1 cellular context compared by ENCODE assay signal in the genomic region with DNA sequence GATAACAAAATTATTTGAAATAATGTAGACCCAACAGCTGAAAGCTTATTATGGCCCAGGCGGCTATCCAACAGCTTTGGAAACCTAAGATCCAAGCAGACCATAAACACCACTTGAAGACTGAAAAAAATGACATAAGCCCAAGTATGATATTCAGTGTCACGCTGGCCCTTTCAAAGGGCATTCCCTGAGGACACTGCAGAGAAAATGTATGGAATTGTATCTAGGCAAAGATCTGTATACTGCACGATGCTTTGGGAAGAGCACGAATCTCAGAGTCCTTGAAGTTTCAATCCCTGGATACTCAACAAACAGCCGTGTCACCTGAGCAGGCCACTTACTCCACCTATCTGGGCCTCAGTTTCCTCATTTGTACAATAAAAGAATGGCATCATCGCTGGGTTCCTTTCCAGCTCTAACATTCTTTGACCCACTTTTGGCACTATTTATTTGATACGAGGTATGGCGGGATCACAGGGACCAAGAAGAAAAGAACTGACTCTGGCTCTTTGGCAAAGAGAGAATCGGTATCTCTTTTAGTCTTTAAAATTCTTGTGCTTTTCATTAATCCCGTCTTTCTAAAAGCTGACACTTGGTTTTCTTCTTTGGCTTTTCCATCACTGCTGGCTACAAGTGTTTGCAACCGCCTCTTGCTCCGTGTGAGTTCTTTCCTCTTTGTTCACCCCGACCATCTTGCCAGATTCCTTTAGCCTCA.
A peak's percentile ranks its signal among the peaks of the same experiment; 100 is the strongest.
TF ChIP-seq lines count a peak whose summit lies in the region.

No MANE protein-coding gene starts in this region.

TF ChIP-seq in GM12878, 131 proteins besides CTCF, POLR2A, EP300 and RAD21:
- no peak for TF ChIP-seq SMARCA5 (IDR thresholded peaks at IDR 0.05)
- TF ChIP-seq, protein P1, sequence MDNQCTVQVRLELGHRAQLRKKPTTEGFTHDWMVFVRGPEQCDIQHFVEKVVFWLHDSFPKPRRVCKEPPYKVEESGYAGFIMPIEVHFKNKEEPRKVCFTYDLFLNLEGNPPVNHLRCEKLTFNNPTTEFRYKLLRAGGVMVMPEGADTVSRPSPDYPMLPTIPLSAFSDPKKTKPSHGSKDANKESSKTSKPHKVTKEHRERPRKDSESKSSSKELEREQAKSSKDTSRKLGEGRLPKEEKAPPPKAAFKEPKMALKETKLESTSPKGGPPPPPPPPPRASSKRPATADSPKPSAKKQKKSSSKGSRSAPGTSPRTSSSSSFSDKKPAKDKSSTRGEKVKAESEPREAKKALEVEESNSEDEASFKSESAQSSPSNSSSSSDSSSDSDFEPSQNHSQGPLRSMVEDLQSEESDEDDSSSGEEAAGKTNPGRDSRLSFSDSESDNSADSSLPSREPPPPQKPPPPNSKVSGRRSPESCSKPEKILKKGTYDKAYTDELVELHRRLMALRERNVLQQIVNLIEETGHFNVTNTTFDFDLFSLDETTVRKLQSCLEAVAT (IDR thresholded peaks at IDR 0.05): peak; percentile 63; the same call in 1 of the 2 replicates
- TF ChIP-seq CBX5 (IDR thresholded peaks at IDR 0.05; ENCODE audit: low read depth): no peak
TF ChIP-seq in GM12878: peak in this region for 1.
